8 cellular contexts compared by ENCODE assay signal in the genomic region with DNA sequence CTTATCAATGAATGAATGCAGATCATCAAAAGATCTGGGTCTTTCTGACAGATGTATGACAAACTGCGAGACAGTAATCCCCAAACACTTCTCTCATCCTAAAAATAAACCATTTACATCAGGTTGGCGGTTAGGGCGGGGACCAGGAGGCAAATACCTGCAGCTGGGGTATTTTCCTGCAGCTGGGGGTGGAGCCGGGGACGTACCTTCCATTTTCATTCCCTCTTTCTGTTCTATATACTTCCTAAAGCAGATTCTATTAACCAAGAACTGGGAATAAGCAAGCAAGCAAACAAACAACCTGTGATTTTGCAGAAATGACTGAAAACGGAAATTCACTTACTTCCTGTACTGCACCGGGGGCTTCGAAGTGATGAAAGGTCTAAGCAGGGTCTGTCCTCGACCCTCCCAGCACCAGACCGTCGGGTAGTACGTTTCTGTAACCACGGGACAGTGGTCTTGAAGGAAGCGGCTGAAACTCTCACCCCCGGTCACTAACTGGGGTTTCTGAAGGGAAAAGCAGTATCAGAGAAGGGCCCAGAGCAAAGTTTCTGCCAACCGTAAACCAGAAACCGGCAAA. TPM values are rescaled to one million over a fixed set of nuclear protein-coding genes. Genes with fewer than 3 reads are reported as not detected.
DNase-seq lines count a peak whose midpoint lies in the region; ATAC-seq and TF ChIP-seq lines count a peak whose summit lies in the region.

No MANE protein-coding gene starts in this region.

- no peak for TF ChIP-seq POLR2A in GM18505 (IDR thresholded peaks at IDR 0.05; ENCODE audit: borderline replicate concordance, extremely low read depth, insufficient read depth, insufficient read length)

- no peaks in the 10 kb centered on the region for H3K27me3 ChIP-seq in Karpas-422 (ENCODE audit: low read length)
- H3K27me3 ChIP-seq in rectal smooth muscle tissue (ENCODE audit: control insufficient read depth, insufficient read depth, low read length) = no peaks in the 10 kb centered on the region

- ATAC-seq in GM18505 (IDR thresholded peaks at IDR 0.05; ENCODE audit: unreplicated experiment) = no peak

- H3K9ac ChIP-seq in Karpas-422 (ENCODE audit: low read length) (peak overlapping the region; percentile 97), rectal smooth muscle tissue (ENCODE audit: low read length) (peak overlapping the region; percentile 12)

- POLR2A ChIA-PET in activated CD4-positive, alpha-beta memory T cell treated with anti-CD3 and anti-CD28 coated beads for 36 hours (lab: Charles Lee) = interaction anchor here (1.4 to 3.1 kb wide), 3 partner anchors 21 to 91 kb away, joined by 6 to 33 read pairs (median 7); a partner anchor contains a TSS

- H3K36me3 Mint-ChIP-seq in activated CD4-positive, alpha-beta memory T cell treated with anti-CD3 and anti-CD28 coated beads for 36 hours = peaks cover 14% of the 10 kb centered on the region

- peaks cover 50% of the 10 kb centered on the region for H3K4me1 ChIP-seq in Karpas-422 (ENCODE audit: low read length)
- H3K4me1 ChIP-seq in rectal smooth muscle tissue (ENCODE audit: control insufficient read depth, insufficient read depth, low read length) = peaks cover 6% of the 10 kb centered on the region

- no peaks in the 10 kb centered on the region for H3K27me3 Mint-ChIP-seq in activated CD4-positive, alpha-beta memory T cell treated with anti-CD3 and anti-CD28 coated beads for 36 hours

- H3K4me3 ChIP-seq in Karpas-422 (ENCODE audit: low read length) = peak overlapping the region; percentile 98
- peak overlapping the region; percentile 87 for H3K4me3 ChIP-seq in fibroblast of villous mesenchyme (ENCODE audit: low read depth, low read length)
- H3K4me3 ChIP-seq in rectal smooth muscle tissue (ENCODE audit: low read length) = peak overlapping the region; percentile 94

- H2AFZ ChIP-seq in Karpas-422 (ENCODE audit: low read length) = peak overlapping the region; percentile 47; the same call in 1 of the 2 replicates

- H3K4me1 Mint-ChIP-seq in activated CD4-positive, alpha-beta memory T cell treated with anti-CD3 and anti-CD28 coated beads for 36 hours (ENCODE audit: low read depth) = peaks cover 21% of the 10 kb centered on the region

- H3K9me3 ChIP-seq in Karpas-422 (ENCODE audit: low read length) = no peaks in the 10 kb centered on the region

- peak overlapping the region; percentile 88 for H3K27ac Mint-ChIP-seq in activated CD4-positive, alpha-beta memory T cell treated with anti-CD3 and anti-CD28 coated beads for 36 hours

- H3K79me2 ChIP-seq in Karpas-422 (ENCODE audit: low read length) = peaks cover 49% of the 10 kb centered on the region

- no peak for TF ChIP-seq CTCF in fibroblast of villous mesenchyme (IDR thresholded peaks at IDR 0.05; ENCODE audit: insufficient read depth, low read depth, low read length)

- no peaks in the 10 kb centered on the region for H4K20me1 ChIP-seq in Karpas-422 (ENCODE audit: insufficient read depth, low read depth, low read length)

- CTCF ChIA-PET in activated CD4-positive, alpha-beta memory T cell treated with anti-CD3 and anti-CD28 coated beads for 36 hours (lab: Charles Lee) = interaction anchor here (2.5 kb wide), 1 partner anchor 103 kb away, joined by 7 read pairs; a partner anchor contains a TSS

- H3K9me2 ChIP-seq in Karpas-422 (replicated peaks; ENCODE audit: insufficient read depth, low read length) = no peaks in the 10 kb centered on the region

- H3K27ac ChIP-seq in Karpas-422 (ENCODE audit: low read length) (peak overlapping the region; percentile 97), rectal smooth muscle tissue (ENCODE audit: low read depth, low read length) (no peak overlapping the region)

- no peaks in the 10 kb centered on the region for H3K9me3 Mint-ChIP-seq in activated CD4-positive, alpha-beta memory T cell treated with anti-CD3 and anti-CD28 coated beads for 36 hours

- H3K36me3 ChIP-seq in Karpas-422 (ENCODE audit: insufficient read depth, low read length) (peaks cover 32% of the 10 kb centered on the region), rectal smooth muscle tissue (ENCODE audit: control insufficient read depth, insufficient read depth, low read length) (no peaks in the 10 kb centered on the region)

- peak overlapping the region; percentile 95 for H3K4me2 ChIP-seq in Karpas-422 (ENCODE audit: low read depth, low read length, poor library complexity, severe bottlenecking)

- DNase-seq in NK-92 treated with Interleukin-12 subunit alpha and Interleukin-12 subunit beta, amount 100 ng/mL, for 24 hours (lab: John Stamatoyannopoulos, UW) = peak; percentile 15
- DNase-seq in NK-92 (lab: John Stamatoyannopoulos, UW; ENCODE audit: unreplicated experiment) = no peak
- DNase-seq in Karpas-422 = peak; percentile 91
- peak; percentile 62 for DNase-seq in activated CD4-positive, alpha-beta memory T cell treated with anti-CD3 and anti-CD28 coated beads for 36 hours
- DNase-seq in fibroblast of villous mesenchyme (ENCODE audit: low read depth) = no peak
- no peak for DNase-seq in amniotic stem cell (lab: John Stamatoyannopoulos, UW)

- peak overlapping the region; percentile 91 for H3K4me3 Mint-ChIP-seq in activated CD4-positive, alpha-beta memory T cell treated with anti-CD3 and anti-CD28 coated beads for 36 hours

- intact Hi-C loops in activated CD4-positive, alpha-beta memory T cell treated with anti-CD3 and anti-CD28 coated beads for 36 hours (cut with micrococcal nuclease) = loop anchor here (1.0 to 2.0 kb wide), 2 partner anchors 21 to 29 kb away; no protein-coding TSS in a partner anchor

RNA-seq across cellular contexts. Expression of a gene that starts 1.2 kb away (rescaled TPM):
- 64.2 and 142 TPM in 2 replicates for total RNA-seq in Karpas-422 (2014; rRNA removed; shearing (Covaris generic); ENCODE audit: low replicate concordance)
- total RNA-seq in activated CD4-positive, alpha-beta memory T cell treated with anti-CD3 and anti-CD28 coated beads for 36 hours = 10 to 100 TPM; 18.7 to 22.1 TPM
- total RNA-seq in fibroblast of villous mesenchyme = 5.2 and 8.6 TPM in 2 replicates

RNA-seq across cellular contexts. Expression of a gene that starts 37.3 kb away (rescaled TPM):
- total RNA-seq in Karpas-422 (2014; rRNA removed; shearing (Covaris generic); ENCODE audit: low replicate concordance) = 40.4 and 56.2 TPM in 2 replicates
- 10 to 100 TPM; 40.8 to 43.5 TPM for total RNA-seq in activated CD4-positive, alpha-beta memory T cell treated with anti-CD3 and anti-CD28 coated beads for 36 hours
- total RNA-seq in fibroblast of villous mesenchyme = 45.4 and 71.2 TPM in 2 replicates

Comparison
In these comparisons a context has a peak if more than half of its experiments do, and no peak if none do; other contexts are left out.
1. DNase-seq: peak in NK-92 treated with Interleukin-12 subunit alpha and Interleukin-12 subunit beta, amount 100 ng/mL, for 24 hours (single experiment), Karpas-422 (single experiment) and activated CD4-positive, alpha-beta memory T cell treated with anti-CD3 and anti-CD28 coated beads for 36 hours (single experiment); none in NK-92 (single experiment), fibroblast of villous mesenchyme (single experiment) and amniotic stem cell (single experiment).
2. Peak in every context shown above with its lines, with median percentiles within 50 percentile points of each other: H3K4me3 ChIP-seq.